In the genomic region with DNA sequence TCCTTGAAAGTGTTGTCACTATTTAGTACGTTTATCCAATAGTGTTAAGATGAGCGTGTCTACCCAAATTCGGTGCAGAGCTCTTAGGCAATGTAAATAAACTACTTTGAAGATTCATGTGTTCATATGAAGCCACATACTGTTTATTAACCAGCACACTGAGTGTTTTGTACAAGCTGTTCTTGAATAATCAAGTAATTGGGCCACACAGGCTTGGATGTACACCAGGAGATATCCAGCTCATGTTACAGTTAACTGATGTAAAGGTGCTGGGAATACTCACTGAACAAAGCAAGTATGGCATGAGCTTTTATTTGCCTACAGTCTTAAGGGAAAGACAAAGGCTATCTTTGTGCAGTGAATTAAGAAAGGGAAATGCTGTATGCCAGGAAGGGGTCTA, we compare ENCODE assay signal across 1 cellular context.
A peak's percentile ranks its signal among the peaks of the same experiment; 100 is the strongest.
TF ChIP-seq lines count a peak whose summit lies in the region.

No MANE protein-coding gene starts in this region.

TF ChIP-seq in HepG2, 621 proteins besides CTCF, POLR2A, EP300 and RAD21:
- TF ChIP-seq ZNF234 (CRISPR knock-in tag; conservative IDR thresholded peaks at IDR 0.05): 0 out of 2 replicates have a peak, but pooled peaks have one; percentile 9
- TF ChIP-seq SOX5 (CRISPR knock-in tag; IDR thresholded peaks at IDR 0.05; ENCODE audit: borderline replicate concordance): 0 out of 2 replicates have a peak, but pooled peaks have one; percentile 32
- no peak for TF ChIP-seq SALL1 (CRISPR knock-in tag; IDR thresholded peaks at IDR 0.05)
- no peak for TF ChIP-seq ISX (CRISPR knock-in tag; conservative IDR thresholded peaks at IDR 0.05)
- TF ChIP-seq ZNF761 (CRISPR knock-in tag; conservative IDR thresholded peaks at IDR 0.05): no peak
- TF ChIP-seq, protein P1, sequence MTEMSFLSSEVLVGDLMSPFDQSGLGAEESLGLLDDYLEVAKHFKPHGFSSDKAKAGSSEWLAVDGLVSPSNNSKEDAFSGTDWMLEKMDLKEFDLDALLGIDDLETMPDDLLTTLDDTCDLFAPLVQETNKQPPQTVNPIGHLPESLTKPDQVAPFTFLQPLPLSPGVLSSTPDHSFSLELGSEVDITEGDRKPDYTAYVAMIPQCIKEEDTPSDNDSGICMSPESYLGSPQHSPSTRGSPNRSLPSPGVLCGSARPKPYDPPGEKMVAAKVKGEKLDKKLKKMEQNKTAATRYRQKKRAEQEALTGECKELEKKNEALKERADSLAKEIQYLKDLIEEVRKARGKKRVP (CRISPR knock-in tag; IDR thresholded peaks at IDR 0.05): peak in 1 of 2 experiments; percentile 24; a peak in 1 of 4 replicates
- TF ChIP-seq ZNF878 (CRISPR knock-in tag; IDR thresholded peaks at IDR 0.05): 0 out of 2 replicates have a peak, but pooled peaks have one; percentile 9
- peak; percentile 66; the same call in 1 of the 2 replicates for TF ChIP-seq SIX1 (CRISPR knock-in tag; IDR thresholded peaks at IDR 0.05; ENCODE audit: borderline replicate concordance)
- no peak for TF ChIP-seq SOX13 (IDR thresholded peaks at IDR 0.05)
- peak in 1 of 2 experiments; percentile 74; a peak in 2 of 4 replicates for TF ChIP-seq SOX13 (CRISPR knock-in tag; conservative IDR thresholded peaks at IDR 0.05 in 1 of 2, IDR thresholded peaks at IDR 0.05 in 1 of 2)
- TF ChIP-seq ZBTB20 (CRISPR knock-in tag; IDR thresholded peaks at IDR 0.05; ENCODE audit: borderline replicate concordance, low read depth): 0 out of 2 replicates have a peak, but pooled peaks have one; percentile 14
- TF ChIP-seq FOXA1 (IDR thresholded peaks at IDR 0.05): no peak
- 0 out of 2 replicates have a peak, but pooled peaks have one; percentile 28 for TF ChIP-seq FOXA1 (CRISPR knock-in tag; IDR thresholded peaks at IDR 0.05)
- TF ChIP-seq ZNF331 (CRISPR knock-in tag; IDR thresholded peaks at IDR 0.05): 0 out of 2 replicates have a peak, but pooled peaks have one; percentile 21
